8 cellular contexts compared by ENCODE assay signal in genomic region chr1:10033359-10033845, GRCh38. TPM values are rescaled to one million over a fixed set of nuclear protein-coding genes. Genes with fewer than 3 reads are reported as not detected.
A peak's percentile ranks its signal among the peaks of the same experiment; 100 is the strongest.
DNase-seq lines count a peak whose midpoint lies in the region; ATAC-seq and TF ChIP-seq lines count a peak whose summit lies in the region.

No MANE protein-coding gene starts in this region.

- 0 to 1% methylated on average over 19 of the region's 19 CpGs for WGBS in tibial nerve, 2 donors

- H3K4me3 Mint-ChIP-seq in CD4-positive, CD25-positive, alpha-beta regulatory T cell = peak overlapping the region; percentile 93 to 99 (median 97)
- H3K4me3 Mint-ChIP-seq in mesothelial cell of epicardium = peak overlapping the region; percentile 77

- H3K27ac ChIP-seq in CD4-positive, CD25-positive, alpha-beta regulatory T cell (ENCODE audit: insufficient read depth, low read length, poor library complexity, severe bottlenecking) = peak overlapping the region; percentile 92
- peak overlapping the region; percentile 78 to 99 (median 98) for H3K27ac ChIP-seq in dorsolateral prefrontal cortex
- H3K27ac ChIP-seq in tibial nerve = peak overlapping the region; percentile 83 to 99 (median 98)

- no peaks in the 10 kb centered on the region for H3K9me3 ChIP-seq in CD4-positive, CD25-positive, alpha-beta regulatory T cell (ENCODE audit: control insufficient read depth in 2 of 2, low read length in 2 of 2)
- no peaks in the 10 kb centered on the region for H3K9me3 ChIP-seq in tibial nerve

- no peak for DNase-seq in CD4-positive, CD25-positive, alpha-beta regulatory T cell
- DNase-seq in RPMI8226 (peak; percentile 64), dorsolateral prefrontal cortex (peak in 2 of 10 donors; percentile 14 to 24), mesothelial cell of epicardium (ENCODE audit: low spot score in 2 of 2, unreplicated experiment in 2 of 2) (no peak), tibial nerve (ENCODE audit: low spot score in 2 of 2) (no peak), NCI-H1436 (lab: John Stamatoyannopoulos, UW) (no peak)

- TF ChIP-seq POLR2A in tibial nerve (IDR thresholded peaks at IDR 0.05) = no peak

- peak; percentile 6 to 12 for ATAC-seq in CD4-positive, CD25-positive, alpha-beta regulatory T cell (ENCODE audit: low read depth in 2 of 2)
- peak; percentile 22 for ATAC-seq in GM18517 (IDR thresholded peaks at IDR 0.05; ENCODE audit: unreplicated experiment)
- peak; percentile 6 for ATAC-seq in HG03139 (IDR thresholded peaks at IDR 0.05; ENCODE audit: unreplicated experiment)

- peak overlapping the region; percentile 90 for H3K4me3 ChIP-seq in CD4-positive, CD25-positive, alpha-beta regulatory T cell (ENCODE audit: low read depth, low read length)
- H3K4me3 ChIP-seq in dorsolateral prefrontal cortex (peak overlapping the region; percentile 66 to 100 (median 97)), tibial nerve (peak overlapping the region; percentile 71 to 100 (median 96))

- TF ChIP-seq CTCF in dorsolateral prefrontal cortex (IDR thresholded peaks at IDR 0.05 in 54 of 56, conservative IDR thresholded peaks at IDR 0.05 in 2 of 56; ENCODE audit: low read depth in 1 of 56, partially characterized antibody in 56 of 56) (peak in 1 of 56 donors; percentile 11), mesothelial cell of epicardium (IDR thresholded peaks at IDR 0.05; ENCODE audit: unreplicated experiment) (no peak), tibial nerve (IDR thresholded peaks at IDR 0.05) (no peak)

- peak overlapping the region; percentile 96 to 98 (median 98) for H3K27ac Mint-ChIP-seq in CD4-positive, CD25-positive, alpha-beta regulatory T cell
- H3K27ac Mint-ChIP-seq in mesothelial cell of epicardium = peak overlapping the region; percentile 94

- H3K36me3 Mint-ChIP-seq in CD4-positive, CD25-positive, alpha-beta regulatory T cell = no peaks in the 10 kb centered on the region
- H3K36me3 Mint-ChIP-seq in mesothelial cell of epicardium = no peaks in the 10 kb centered on the region

- H3K4me1 ChIP-seq in CD4-positive, CD25-positive, alpha-beta regulatory T cell (ENCODE audit: control insufficient read depth, insufficient read depth, low read length, poor library complexity, severe bottlenecking) = peaks cover 21% of the 10 kb centered on the region
- H3K4me1 ChIP-seq in tibial nerve = peaks cover 0 to 38% (median 16%) of the 10 kb centered on the region in 4 donors

- TF ChIP-seq EP300 in tibial nerve (IDR thresholded peaks at IDR 0.05) = no peak

- intact Hi-C loops in dorsolateral prefrontal cortex (cut with DNase I) = loop anchor here (2.0 to 10.0 kb wide), 11 partner anchors 17 to 156 kb away; partner anchors contain the start of genes LZIC (in 2 of the 2) and NMNAT1 (in 2 of the 2)

- H3K27me3 Mint-ChIP-seq in CD4-positive, CD25-positive, alpha-beta regulatory T cell = no peaks in the 10 kb centered on the region
- no peaks in the 10 kb centered on the region for H3K27me3 Mint-ChIP-seq in mesothelial cell of epicardium (ENCODE audit: low read depth)

- H3K27me3 ChIP-seq in CD4-positive, CD25-positive, alpha-beta regulatory T cell (ENCODE audit: control insufficient read depth, insufficient read depth, low read length) = no peaks in the 10 kb centered on the region
- no peaks in the 10 kb centered on the region for H3K27me3 ChIP-seq in dorsolateral prefrontal cortex
- H3K27me3 ChIP-seq in tibial nerve = no peaks in the 10 kb centered on the region

- peaks cover 13 to 35% (median 22%) of the 10 kb centered on the region in 4 donors for H3K4me1 Mint-ChIP-seq in CD4-positive, CD25-positive, alpha-beta regulatory T cell
- peaks cover 37% of the 10 kb centered on the region for H3K4me1 Mint-ChIP-seq in mesothelial cell of epicardium

- no peaks in the 10 kb centered on the region for H3K9me3 Mint-ChIP-seq in CD4-positive, CD25-positive, alpha-beta regulatory T cell
- no peaks in the 10 kb centered on the region for H3K9me3 Mint-ChIP-seq in mesothelial cell of epicardium

- peaks cover 10% of the 10 kb centered on the region for H3K36me3 ChIP-seq in CD4-positive, CD25-positive, alpha-beta regulatory T cell (ENCODE audit: control insufficient read depth, insufficient read depth, low read length)
- peaks cover 0 to 16% (median 3%) of the 10 kb centered on the region in 3 donors for H3K36me3 ChIP-seq in tibial nerve

RNA-seq across cellular contexts. Expression of gene UBE4B, which starts 0.6 kb away (rescaled TPM):
- total RNA-seq in CD4-positive, CD25-positive, alpha-beta regulatory T cell = 38.7 TPM
- polyA plus RNA-seq in CD4-positive, CD25-positive, alpha-beta regulatory T cell = 1 to 10 TPM; 8.0 to 9.6 (median 9.2) TPM
- total RNA-seq in dorsolateral prefrontal cortex (100 to 1,000 TPM in 1 of 120 experiments, 10 to 100 TPM in 119; 59.0 to 105 (median 78.4) TPM), mesothelial cell of epicardium (61.3 to 64.5 TPM (median 63.7 TPM) in 3 replicates), tibial nerve (10 to 100 TPM; 31.2 to 48.6 (median 44.0) TPM)

RNA-seq across cellular contexts. Expression of gene RBP7, which starts 36.4 kb away (rescaled TPM):
- total RNA-seq in CD4-positive, CD25-positive, alpha-beta regulatory T cell = not detected
- polyA plus RNA-seq in CD4-positive, CD25-positive, alpha-beta regulatory T cell = not detected
- total RNA-seq in dorsolateral prefrontal cortex (10 to 100 TPM in 39 of 120 experiments, 1 to 10 TPM in 79, not detected in 2; 1.1 to 45.6 (median 6.9) TPM), mesothelial cell of epicardium (1.3 to 2.3 TPM (median 2.2 TPM) in 3 replicates), tibial nerve (10 to 100 TPM; 17.2 to 54.3 (median 33.7) TPM)
